Comparison of ENCODE assay signal across 11 cellular contexts in the genomic region with DNA sequence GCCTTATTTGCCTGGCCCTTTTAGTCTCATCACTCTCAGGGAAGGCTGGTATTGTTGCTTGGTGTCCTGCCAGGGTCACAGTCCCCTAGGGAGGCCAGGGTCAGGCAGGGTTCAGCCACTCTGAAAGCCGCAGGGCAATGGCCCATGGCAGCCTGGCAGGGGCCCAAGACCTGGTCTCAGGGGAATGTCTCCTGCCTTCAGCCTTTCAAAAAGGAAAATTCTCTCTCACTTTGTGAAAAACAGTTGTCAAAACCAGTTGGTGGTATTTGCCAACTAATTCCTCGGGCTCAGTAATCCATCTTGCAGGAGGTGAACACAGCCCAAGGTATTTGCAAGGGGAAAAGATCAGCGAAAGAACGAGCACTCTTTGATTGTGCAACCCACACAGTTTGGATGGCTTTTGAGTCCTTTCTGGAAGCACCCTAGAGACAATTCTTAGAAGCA.
DNase-seq lines count a peak whose midpoint lies in the region; ATAC-seq and TF ChIP-seq lines count a peak whose summit lies in the region.
"Had no signal": no experiment of that assay in that cellular context is flagged by ENCODE, and none has a peak within 500 bp of the region (broad histone marks: within the 10 kb centered on the region; RNA-seq: fewer than 3 reads in every experiment).

No MANE protein-coding gene starts in this region.

- H3K27me3 ChIP-seq in gastroesophageal sphincter, result no peaks in the 10 kb centered on the region
- H3K27me3 ChIP-seq: neutrophil had no signal

- H3K36me3 ChIP-seq in gastroesophageal sphincter, result no peaks in the 10 kb centered on the region
- H3K36me3 ChIP-seq: neutrophil had no signal

- peaks cover 0 to 5% (median 0%) of the 10 kb centered on the region in 3 donors for H3K9me3 ChIP-seq in gastroesophageal sphincter
- H3K9me3 ChIP-seq: neutrophil had no signal

- TF ChIP-seq POLR2A in gastroesophageal sphincter (IDR thresholded peaks at IDR 0.05), result no peak

- H3K4me1 ChIP-seq in gastroesophageal sphincter, result peaks cover 0 to 21% (median 11%) of the 10 kb centered on the region in 3 donors

- H3K4me1 Mint-ChIP-seq in activated T-helper 2 cell treated with anti-CD3 and anti-CD28 coated beads, Interferon-gamma antibody, Interleukin-2, Interleukin-4, amounts not matched to agents 10 μg/mL and 5 μg/mL and 100 μg/mL, durations not matched to agents 14 hours and 24 hours and 36 hours (ENCODE audit: low read depth), result no peaks in the 10 kb centered on the region

- H3K36me3 Mint-ChIP-seq in activated T-helper 2 cell treated with anti-CD3 and anti-CD28 coated beads, Interferon-gamma antibody, Interleukin-2, Interleukin-4, amounts not matched to agents 10 μg/mL and 5 μg/mL and 100 μg/mL, durations not matched to agents 14 hours and 24 hours and 36 hours (ENCODE audit: low read depth), result no peaks in the 10 kb centered on the region

- TF ChIP-seq CTCF in GM12865 (IDR thresholded peaks at IDR 0.05; ENCODE audit: insufficient read depth, low read depth, low read length, missing control alignments) (no peak), gastroesophageal sphincter (IDR thresholded peaks at IDR 0.05) (no peak)

- TF ChIP-seq EP300 in gastroesophageal sphincter (IDR thresholded peaks at IDR 0.05), result no peak

- no peak overlapping the region for H3K4me3 Mint-ChIP-seq in activated T-helper 2 cell treated with anti-CD3 and anti-CD28 coated beads, Interferon-gamma antibody, Interleukin-2, Interleukin-4, amounts not matched to agents 10 μg/mL and 5 μg/mL and 100 μg/mL, durations not matched to agents 14 hours and 24 hours and 36 hours (ENCODE audit: low read depth)

- ATAC-seq in gastroesophageal sphincter (peak; percentile 84), HG02588 (IDR thresholded peaks at IDR 0.05; ENCODE audit: unreplicated experiment) (no peak), HG03159 (IDR thresholded peaks at IDR 0.05; ENCODE audit: unreplicated experiment) (no peak)
- no peak for ATAC-seq in stimulated activated naive CD8-positive, alpha-beta T cell treated with anti-CD3 and anti-CD28 coated beads, Interleukin-15, Interleukin-2, amounts not matched to agents 100 U/mL and 50 U/mL, for 24 hours
- ATAC-seq: activated CD4-positive, CD25-positive, alpha-beta regulatory T cell treated with anti-CD3 and anti-CD28 coated beads, Interleukin-2, amount 50 U/mL, for 24 hours; K562 had no signal

- intact Hi-C loops in posterior vena cava (cut with DNase I), result no loop called here
- intact Hi-C loops in activated T-helper 2 cell treated with anti-CD3 and anti-CD28 coated beads, Interferon-gamma antibody, Interleukin-2, Interleukin-4, amounts not matched to agents 10 μg/mL and 5 μg/mL and 100 μg/mL, durations not matched to agents 14 hours and 24 hours and 36 hours (cut with micrococcal nuclease), result no loop called here

- H3K9me3 Mint-ChIP-seq in activated T-helper 2 cell treated with anti-CD3 and anti-CD28 coated beads, Interferon-gamma antibody, Interleukin-2, Interleukin-4, amounts not matched to agents 10 μg/mL and 5 μg/mL and 100 μg/mL, durations not matched to agents 14 hours and 24 hours and 36 hours, result no peaks in the 10 kb centered on the region

- DNase-seq in GM12865 (ENCODE audit: low read depth) (peak; percentile 61), RPMI8226 (peak; percentile 61), posterior vena cava (ENCODE audit: low spot score) (peak; percentile 85)
- no peak for DNase-seq in stimulated activated naive CD8-positive, alpha-beta T cell treated with anti-CD3 and anti-CD28 coated beads, Interleukin-15, Interleukin-2, amounts not matched to agents 100 U/mL and 50 U/mL, for 24 hours
- no peak for DNase-seq in activated T-helper 2 cell treated with anti-CD3 and anti-CD28 coated beads, Interferon-gamma antibody, Interleukin-2, Interleukin-4, amounts not matched to agents 10 μg/mL and 5 μg/mL and 100 μg/mL, durations not matched to agents 14 hours and 24 hours and 36 hours (ENCODE audit: low spot score)

- 26% methylated on average over 2 of the region's 4 CpGs; no CpG with 5 or more reads in 1 of the 2 donors for WGBS in gastroesophageal sphincter (ENCODE audit: low coverage in 1 of 2), 2 donors

- H3K4me3 ChIP-seq in GM12865 (ENCODE audit: low read depth, low read length) (no peak overlapping the region), gastroesophageal sphincter (no peak overlapping the region)
- H3K4me3 ChIP-seq: K562 had no signal

- peak overlapping the region; percentile 36 to 86 (median 72) for H3K27ac ChIP-seq in gastroesophageal sphincter
- H3K27ac ChIP-seq: neutrophil had no signal

- H3K27me3 Mint-ChIP-seq in activated T-helper 2 cell treated with anti-CD3 and anti-CD28 coated beads, Interferon-gamma antibody, Interleukin-2, Interleukin-4, amounts not matched to agents 10 μg/mL and 5 μg/mL and 100 μg/mL, durations not matched to agents 14 hours and 24 hours and 36 hours (ENCODE audit: low read depth), result peaks cover 6% of the 10 kb centered on the region

- no peak overlapping the region for H3K27ac Mint-ChIP-seq in activated T-helper 2 cell treated with anti-CD3 and anti-CD28 coated beads, Interferon-gamma antibody, Interleukin-2, Interleukin-4, amounts not matched to agents 10 μg/mL and 5 μg/mL and 100 μg/mL, durations not matched to agents 14 hours and 24 hours and 36 hours

Comparison
In these comparisons a context has a peak if more than half of its experiments do, and no peak if none do; other contexts are left out.
1. DNase-seq: peak in GM12865 (single experiment), RPMI8226 (single experiment) and posterior vena cava (single experiment); none in stimulated activated naive CD8-positive, alpha-beta T cell treated with anti-CD3 and anti-CD28 coated beads, Interleukin-15, Interleukin-2, amounts not matched to agents 100 U/mL and 50 U/mL, for 24 hours (single experiment) and activated T-helper 2 cell treated with anti-CD3 and anti-CD28 coated beads, Interferon-gamma antibody, Interleukin-2, Interleukin-4, amounts not matched to agents 10 μg/mL and 5 μg/mL and 100 μg/mL, durations not matched to agents 14 hours and 24 hours and 36 hours (single experiment).